In genomic region chr5:176529116-176529823, GRCh38 we compare ENCODE assay signal across 16 cellular contexts. TPM values are rescaled to one million over a fixed set of nuclear protein-coding genes. Genes with fewer than 3 reads are reported as not detected.
DNase-seq lines count a peak whose midpoint lies in the region; ATAC-seq and TF ChIP-seq lines count a peak whose summit lies in the region.
"Had no signal": no experiment of that assay in that cellular context is flagged by ENCODE, and none has a peak within 500 bp of the region (broad histone marks: within the 10 kb centered on the region; RNA-seq: fewer than 3 reads in every experiment).

No MANE protein-coding gene starts in this region.

- CTCF ChIA-PET in CD4-positive, alpha-beta T cell (lab: Charles Lee): interaction anchor here (0.6 to 3.1 kb wide), 4 partner anchors 10 to 126 kb away, joined by 3 to 27 read pairs (median 6); no protein-coding TSS in a partner anchor
- CTCF ChIA-PET in activated CD4-positive, alpha-beta memory T cell treated with anti-CD3 and anti-CD28 coated beads for 36 hours (lab: Charles Lee): interaction anchor here (6.8 kb wide), 1 partner anchor 14 kb away, joined by 34 read pairs; no protein-coding TSS in a partner anchor

- no peak for ATAC-seq in CD4-positive, alpha-beta T cell (ENCODE audit: poor library complexity)
- no peak for ATAC-seq in lower lobe of right lung
- no peak for ATAC-seq in HG03095 (IDR thresholded peaks at IDR 0.05; ENCODE audit: unreplicated experiment)
- ATAC-seq in upper lobe of right lung: no peak
- ATAC-seq: GM23338, K562 had no signal

- TF ChIP-seq CTCF in CD4-positive, alpha-beta T cell (IDR thresholded peaks at IDR 0.05): no peak
- no peak for TF ChIP-seq CTCF in GM10266 (IDR thresholded peaks at IDR 0.05; ENCODE audit: control insufficient read depth, insufficient read depth, low read depth, missing control alignments)
- no peak for TF ChIP-seq CTCF in lower lobe of right lung (IDR thresholded peaks at IDR 0.05)
- no peak for TF ChIP-seq CTCF in upper lobe of right lung (IDR thresholded peaks at IDR 0.05)
- TF ChIP-seq CTCF in foreskin fibroblast (IDR thresholded peaks at IDR 0.05; ENCODE audit: low read depth, low read length): no peak

- H3K4me3 ChIP-seq in lower lobe of right lung (no peak overlapping the region), upper lobe of right lung (no peak overlapping the region), foreskin fibroblast (ENCODE audit: low read depth in 1 of 2, low read length in 2 of 2) (no peak overlapping the region)
- H3K4me3 ChIP-seq: GM23338, K562 had no signal

- intact Hi-C loops in CD4-positive, alpha-beta T cell (cut with DNase I, micrococcal nuclease): no loop called here
- intact Hi-C loops in activated CD4-positive, alpha-beta memory T cell treated with anti-CD3 and anti-CD28 coated beads for 36 hours (cut with micrococcal nuclease): no loop called here
- intact Hi-C loops in lower lobe of right lung (cut with DNase I): no loop called here
- intact Hi-C loops in upper lobe of right lung (cut with DNase I): no loop called here

- no peaks in the 10 kb centered on the region for H3K9me3 Mint-ChIP-seq in CD4-positive, alpha-beta T cell
- H3K9me3 Mint-ChIP-seq in activated CD4-positive, alpha-beta memory T cell treated with anti-CD3 and anti-CD28 coated beads for 36 hours: no peaks in the 10 kb centered on the region
- H3K9me3 Mint-ChIP-seq: CD14-positive monocyte, GM23338, nephron progenitor cell had no signal

- H3K36me3 Mint-ChIP-seq in CD4-positive, alpha-beta T cell (ENCODE audit: low read depth): peaks cover 67% of the 10 kb centered on the region
- peaks cover 22% of the 10 kb centered on the region for H3K36me3 Mint-ChIP-seq in activated CD4-positive, alpha-beta memory T cell treated with anti-CD3 and anti-CD28 coated beads for 36 hours

- DNase-seq in CD4-positive, alpha-beta T cell: no peak
- DNase-seq in GM10266 (ENCODE audit: extremely low spot score): peak; percentile 42
- DNase-seq in activated CD4-positive, alpha-beta memory T cell treated with anti-CD3 and anti-CD28 coated beads for 36 hours: no peak
- peak; percentile 40 for DNase-seq in lower lobe of right lung
- no peak for DNase-seq in upper lobe of right lung
- DNase-seq in RPMI8226: no peak
- no peak for DNase-seq in foreskin fibroblast
- DNase-seq: amniotic stem cell; NCI-H1436; nephron progenitor cell; stimulated activated CD4-positive, alpha-beta T cell treated with anti-CD3 and anti-CD28 coated beads, Interleukin-2, amount 100 ng/mL, for 48 hours had no signal

- no peaks in the 10 kb centered on the region for H3K9me3 ChIP-seq in CD4-positive, alpha-beta T cell (ENCODE audit: control insufficient read depth, low read length)
- no peaks in the 10 kb centered on the region for H3K9me3 ChIP-seq in lower lobe of right lung
- H3K9me3 ChIP-seq in upper lobe of right lung: no peaks in the 10 kb centered on the region
- H3K9me3 ChIP-seq: Peyer's patch had no signal

- H3K27me3 Mint-ChIP-seq in CD4-positive, alpha-beta T cell: no peaks in the 10 kb centered on the region
- H3K27me3 Mint-ChIP-seq in activated CD4-positive, alpha-beta memory T cell treated with anti-CD3 and anti-CD28 coated beads for 36 hours: no peaks in the 10 kb centered on the region

- H3K4me1 Mint-ChIP-seq in CD4-positive, alpha-beta T cell (ENCODE audit: low read depth): peaks cover 45% of the 10 kb centered on the region
- H3K4me1 Mint-ChIP-seq in activated CD4-positive, alpha-beta memory T cell treated with anti-CD3 and anti-CD28 coated beads for 36 hours (ENCODE audit: low read depth): peaks cover 38% of the 10 kb centered on the region

- peak overlapping the region; percentile 92 for H3K27ac Mint-ChIP-seq in CD4-positive, alpha-beta T cell
- H3K27ac Mint-ChIP-seq in activated CD4-positive, alpha-beta memory T cell treated with anti-CD3 and anti-CD28 coated beads for 36 hours: peak overlapping the region; percentile 82
- H3K27ac Mint-ChIP-seq: GM23338, nephron progenitor cell had no signal

- H3K27ac ChIP-seq in CD4-positive, alpha-beta T cell (ENCODE audit: low read depth, low read length): peak overlapping the region; percentile 29
- H3K27ac ChIP-seq in lower lobe of right lung (no peak overlapping the region), upper lobe of right lung (no peak overlapping the region)

- H3K4me1 ChIP-seq in lower lobe of right lung: peaks cover 39% of the 10 kb centered on the region
- peaks cover 32% of the 10 kb centered on the region for H3K4me1 ChIP-seq in upper lobe of right lung

- POLR2A ChIA-PET in CD4-positive, alpha-beta T cell (lab: Charles Lee): interaction anchor here (0.7 to 10.1 kb wide), 8 partner anchors 7 to 140 kb away, joined by 3 to 185 read pairs (median 6); partner anchors contain the start of genes FAF2 and RNF44
- POLR2A ChIA-PET in activated CD4-positive, alpha-beta memory T cell treated with anti-CD3 and anti-CD28 coated beads for 36 hours (lab: Charles Lee): no interaction called here

- peaks cover 50% of the 10 kb centered on the region for H3K36me3 ChIP-seq in lower lobe of right lung
- H3K36me3 ChIP-seq in upper lobe of right lung: peaks cover 56% of the 10 kb centered on the region

- H3K4me3 Mint-ChIP-seq in CD4-positive, alpha-beta T cell: peak overlapping the region; percentile 89
- peak overlapping the region; percentile 27 for H3K4me3 Mint-ChIP-seq in activated CD4-positive, alpha-beta memory T cell treated with anti-CD3 and anti-CD28 coated beads for 36 hours
- H3K4me3 Mint-ChIP-seq: CD14-positive monocyte, GM23338, nephron progenitor cell had no signal

- no peaks in the 10 kb centered on the region for H3K27me3 ChIP-seq in CD4-positive, alpha-beta T cell (ENCODE audit: control insufficient read depth, insufficient read depth, low read length)
- H3K27me3 ChIP-seq in lower lobe of right lung (ENCODE audit: low read depth) (no peaks in the 10 kb centered on the region), upper lobe of right lung (no peaks in the 10 kb centered on the region)
- H3K27me3 ChIP-seq: Peyer's patch had no signal

RNA-seq across cellular contexts. Expression of gene RNF44, which starts 7.9 kb away (rescaled TPM):
- total RNA-seq in CD4-positive, alpha-beta T cell: 100 to 1,000 TPM; 208 to 217 TPM
- 10 to 100 TPM; 61.9 to 68.1 TPM for total RNA-seq in activated CD4-positive, alpha-beta memory T cell treated with anti-CD3 and anti-CD28 coated beads for 36 hours
- 55.1 TPM for total RNA-seq in lower lobe of right lung
- 48.0 TPM for total RNA-seq in upper lobe of right lung

RNA-seq across cellular contexts. Expression of gene CDHR2, which starts 19.9 kb away (rescaled TPM):
- 1 to 10 TPM; 1.6 to 2.0 TPM for total RNA-seq in CD4-positive, alpha-beta T cell
- under 1 TPM; 0.36 to 0.38 TPM for total RNA-seq in activated CD4-positive, alpha-beta memory T cell treated with anti-CD3 and anti-CD28 coated beads for 36 hours
- 0.62 TPM for total RNA-seq in lower lobe of right lung
- 0.35 TPM for total RNA-seq in upper lobe of right lung
- total RNA-seq: GM23338 had no signal

Comparison
In these comparisons a context has a peak if more than half of its experiments do, and no peak if none do; other contexts are left out.
1. DNase-seq: peak in GM10266 (single experiment) and lower lobe of right lung (single experiment); none in CD4-positive, alpha-beta T cell (0 of 10), activated CD4-positive, alpha-beta memory T cell treated with anti-CD3 and anti-CD28 coated beads for 36 hours (single experiment), upper lobe of right lung (single experiment), RPMI8226 (single experiment) and foreskin fibroblast (0 of 2).